30 cellular contexts compared by ENCODE assay signal in the genomic region with DNA sequence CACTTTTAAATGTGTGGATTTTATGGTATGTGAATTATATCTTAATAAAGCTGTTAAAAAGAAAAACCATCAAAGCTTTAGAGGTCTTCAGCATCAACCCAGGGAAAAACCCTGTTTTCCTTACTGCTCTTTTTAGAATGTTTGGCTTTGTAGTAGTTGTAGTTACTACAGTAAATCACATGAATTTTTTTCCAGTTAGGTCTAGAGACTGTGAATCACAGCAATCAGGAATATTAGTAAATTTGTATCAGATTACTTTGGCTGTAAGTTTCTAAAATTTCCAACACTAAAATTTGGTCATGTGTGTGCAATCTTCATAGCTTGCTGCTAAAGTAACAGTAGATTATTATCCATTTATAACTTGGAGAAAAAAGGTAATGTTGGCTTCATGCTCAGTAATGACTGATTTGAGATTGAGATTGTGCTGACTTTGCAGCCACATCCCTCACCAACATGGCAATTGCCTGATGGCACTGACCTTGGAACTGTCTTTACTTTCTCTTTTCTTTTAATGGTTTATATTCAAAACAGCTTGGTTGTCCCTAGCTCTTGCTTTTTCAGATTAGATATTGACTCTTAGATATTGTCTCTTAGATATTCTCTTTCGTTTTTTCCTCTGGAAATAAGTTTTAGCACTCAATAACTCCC. TPM values are rescaled to one million over a fixed set of nuclear protein-coding genes. Genes with fewer than 3 reads are reported as not detected.
DNase-seq lines count a peak whose midpoint lies in the region; ATAC-seq lines count a peak whose summit lies in the region.
"Had no signal": no experiment of that assay in that cellular context is flagged by ENCODE, and none has a peak within 500 bp of the region (broad histone marks: within the 10 kb centered on the region; RNA-seq: fewer than 3 reads in every experiment).

No MANE protein-coding gene starts in this region.

- H3K27me3 Mint-ChIP-seq in activated naive CD8-positive, alpha-beta T cell, result no peaks in the 10 kb centered on the region
- no peaks in the 10 kb centered on the region for H3K27me3 Mint-ChIP-seq in activated naive CD8-positive, alpha-beta T cell treated with anti-CD3 and anti-CD28 coated beads, Interleukin-2, amount 50 U/mL, for 24 hours
- no peaks in the 10 kb centered on the region for H3K27me3 Mint-ChIP-seq in T-cell
- no peaks in the 10 kb centered on the region for H3K27me3 Mint-ChIP-seq in CD4-positive, alpha-beta memory T cell
- H3K27me3 Mint-ChIP-seq: activated CD4-positive, alpha-beta T cell treated with anti-CD3 and anti-CD28 coated beads for 36 hours; CD4-positive, alpha-beta T cell; stimulated activated naive CD8-positive, alpha-beta T cell treated with anti-CD3 and anti-CD28 coated beads, Interleukin-15, Interleukin-2, amounts not matched to agents 100 ng/mL and 50 ng/mL, for 24 hours had no signal

- no peak overlapping the region for H4K12ac ChIP-seq in trophoblast cell (ENCODE audit: low read depth, low read length)

- peak overlapping the region; percentile 22 for H3K27ac Mint-ChIP-seq in activated naive CD8-positive, alpha-beta T cell
- no peak overlapping the region for H3K27ac Mint-ChIP-seq in activated naive CD8-positive, alpha-beta T cell treated with anti-CD3 and anti-CD28 coated beads, Interleukin-2, amount 50 U/mL, for 24 hours
- H3K27ac Mint-ChIP-seq in stimulated activated effector memory CD8-positive, alpha-beta T cell treated with anti-CD3 and anti-CD28 coated beads, Interleukin-12 subunit alpha, Interleukin-12 subunit beta, amount 100 ng/mL, for 72 hours, result peak overlapping the region; percentile 57
- H3K27ac Mint-ChIP-seq in T-cell, result no peak overlapping the region
- H3K27ac Mint-ChIP-seq in CD4-positive, alpha-beta memory T cell, result peak overlapping the region in 2 of 7 donors; percentile 25 to 42
- H3K27ac Mint-ChIP-seq: activated CD4-positive, alpha-beta T cell treated with anti-CD3 and anti-CD28 coated beads for 36 hours; CD4-positive, alpha-beta T cell; neural progenitor cell; stimulated activated naive CD8-positive, alpha-beta T cell treated with anti-CD3 and anti-CD28 coated beads, Interleukin-15, Interleukin-2, amounts not matched to agents 100 ng/mL and 50 ng/mL, for 24 hours had no signal

- POLR2A ChIA-PET in T-cell (lab: Charles Lee), result no interaction called here
- POLR2A ChIA-PET in CD4-positive, alpha-beta memory T cell (lab: Charles Lee; ENCODE audit: partially characterized antibody), result interaction anchor here (0.9 kb wide), 1 partner anchor 66 kb away, joined by 3 read pairs; no protein-coding TSS in a partner anchor

- H3K79me2 ChIP-seq in trophoblast cell (ENCODE audit: control insufficient read depth, insufficient read depth, low read length, poor library complexity), result no peaks in the 10 kb centered on the region

- WGBS in trophoblast cell (ENCODE audit: extremely low coverage, insufficient coverage, insufficient read length), result no CpG with 5 or more reads among the region's 1 CpG

- no peak overlapping the region for H2BK5ac ChIP-seq in trophoblast cell (ENCODE audit: low read depth, low read length, poor library complexity)

- H3K36me3 ChIP-seq in adipocyte (ENCODE audit: control insufficient read depth, insufficient read depth, low read length, severe bottlenecking), result no peaks in the 10 kb centered on the region
- H3K36me3 ChIP-seq in trophoblast cell (ENCODE audit: control insufficient read depth in 1 of 2, insufficient read depth in 2 of 2, low read length in 2 of 2), result no peaks in the 10 kb centered on the region
- no peaks in the 10 kb centered on the region for H3K36me3 ChIP-seq in CD4-positive, alpha-beta memory T cell (ENCODE audit: insufficient read depth, low read length)
- H3K36me3 ChIP-seq: HAP-1, neural progenitor cell, pancreas, Peyer's patch, vagina had no signal

- H3K36me3 Mint-ChIP-seq in activated naive CD8-positive, alpha-beta T cell, result peaks cover 10% of the 10 kb centered on the region
- H3K36me3 Mint-ChIP-seq in activated naive CD8-positive, alpha-beta T cell treated with anti-CD3 and anti-CD28 coated beads, Interleukin-2, amount 50 U/mL, for 24 hours (ENCODE audit: low read depth), result peaks cover 8% of the 10 kb centered on the region
- no peaks in the 10 kb centered on the region for H3K36me3 Mint-ChIP-seq in stimulated activated effector memory CD8-positive, alpha-beta T cell treated with anti-CD3 and anti-CD28 coated beads, Interleukin-12 subunit alpha, Interleukin-12 subunit beta, amount 100 ng/mL, for 72 hours
- peaks cover 5% of the 10 kb centered on the region for H3K36me3 Mint-ChIP-seq in T-cell
- H3K36me3 Mint-ChIP-seq in CD4-positive, alpha-beta memory T cell, result peaks cover 0 to 14% of the 10 kb centered on the region in 2 donors
- H3K36me3 Mint-ChIP-seq: neural progenitor cell had no signal

- H2AK5ac ChIP-seq in trophoblast cell (ENCODE audit: low read length), result no peak overlapping the region

- no peak overlapping the region for H4K8ac ChIP-seq in trophoblast cell (ENCODE audit: low read depth, low read length)

- H3K4me3 ChIP-seq in adipocyte (ENCODE audit: low read length) (no peak overlapping the region), trophoblast cell (ENCODE audit: low read depth, low read length) (no peak overlapping the region)
- H3K4me3 ChIP-seq in CD4-positive, alpha-beta memory T cell (ENCODE audit: low read length in 2 of 2), result no peak overlapping the region
- H3K4me3 ChIP-seq: HAP-1, neural progenitor cell, pancreas, Peyer's patch, smooth muscle cell, vagina had no signal

- no peak overlapping the region for H2AFZ ChIP-seq in trophoblast cell (ENCODE audit: insufficient read depth, low read length, poor library complexity)
- H2AFZ ChIP-seq: neural progenitor cell had no signal

- no peak overlapping the region for H3K18ac ChIP-seq in trophoblast cell (ENCODE audit: low read length)

- H3K27ac ChIP-seq in trophoblast cell (ENCODE audit: low read depth, low read length), result no peak overlapping the region
- no peak overlapping the region for H3K27ac ChIP-seq in CD4-positive, alpha-beta memory T cell (ENCODE audit: low read depth, low read length)
- H3K27ac ChIP-seq: foreskin keratinocyte, neural progenitor cell, pancreas, vagina, VCaP had no signal

- H4K91ac ChIP-seq in trophoblast cell (ENCODE audit: low read depth, low read length), result no peak overlapping the region

- no peaks in the 10 kb centered on the region for H3K27me3 ChIP-seq in adipocyte (replicated peaks; ENCODE audit: control insufficient read depth, insufficient read depth, low read length)
- no peaks in the 10 kb centered on the region for H3K27me3 ChIP-seq in trophoblast cell (ENCODE audit: insufficient read depth, low read length)
- no peaks in the 10 kb centered on the region for H3K27me3 ChIP-seq in CD4-positive, alpha-beta memory T cell (ENCODE audit: insufficient read depth, low read length)
- H3K27me3 ChIP-seq: foreskin keratinocyte, neural progenitor cell, pancreas, Peyer's patch, vagina had no signal

- H3K4me1 Mint-ChIP-seq in activated naive CD8-positive, alpha-beta T cell (ENCODE audit: low read depth), result peaks cover 68% of the 10 kb centered on the region
- H3K4me1 Mint-ChIP-seq in activated naive CD8-positive, alpha-beta T cell treated with anti-CD3 and anti-CD28 coated beads, Interleukin-2, amount 50 U/mL, for 24 hours, result peaks cover 48% of the 10 kb centered on the region
- H3K4me1 Mint-ChIP-seq in stimulated activated effector memory CD8-positive, alpha-beta T cell treated with anti-CD3 and anti-CD28 coated beads, Interleukin-12 subunit alpha, Interleukin-12 subunit beta, amount 100 ng/mL, for 72 hours, result peaks cover 31% of the 10 kb centered on the region
- H3K4me1 Mint-ChIP-seq in T-cell, result peaks cover 41 to 51% (median 45%) of the 10 kb centered on the region in 3 donors
- peaks cover 22 to 25% (median 22%) of the 10 kb centered on the region in 4 donors for H3K4me1 Mint-ChIP-seq in CD4-positive, alpha-beta memory T cell

- H3K79me1 ChIP-seq in trophoblast cell (ENCODE audit: low read length), result no peaks in the 10 kb centered on the region

- no peak for ATAC-seq in activated naive CD8-positive, alpha-beta T cell treated with anti-CD3 and anti-CD28 coated beads, Interleukin-2, amount 50 U/mL, for 24 hours
- peak; percentile 46 for ATAC-seq in left colon
- ATAC-seq in stimulated activated effector memory CD8-positive, alpha-beta T cell treated with anti-CD3 and anti-CD28 coated beads, Interleukin-12 subunit alpha, Interleukin-12 subunit beta, amount 100 ng/mL, for 72 hours, result no peak
- no peak for ATAC-seq in T-cell (replicated peaks in 1 of 4)

- H3K9me3 Mint-ChIP-seq in activated naive CD8-positive, alpha-beta T cell (ENCODE audit: low read depth), result no peaks in the 10 kb centered on the region
- H3K9me3 Mint-ChIP-seq in activated naive CD8-positive, alpha-beta T cell treated with anti-CD3 and anti-CD28 coated beads, Interleukin-2, amount 50 U/mL, for 24 hours, result peaks cover 3% of the 10 kb centered on the region
- no peaks in the 10 kb centered on the region for H3K9me3 Mint-ChIP-seq in stimulated activated effector memory CD8-positive, alpha-beta T cell treated with anti-CD3 and anti-CD28 coated beads, Interleukin-12 subunit alpha, Interleukin-12 subunit beta, amount 100 ng/mL, for 72 hours
- no peaks in the 10 kb centered on the region for H3K9me3 Mint-ChIP-seq in T-cell
- no peaks in the 10 kb centered on the region for H3K9me3 Mint-ChIP-seq in CD4-positive, alpha-beta memory T cell
- H3K9me3 Mint-ChIP-seq: CD4-positive, alpha-beta T cell; neural progenitor cell; stimulated activated naive CD8-positive, alpha-beta T cell treated with anti-CD3 and anti-CD28 coated beads, Interleukin-15, Interleukin-2, amounts not matched to agents 100 ng/mL and 50 ng/mL, for 24 hours had no signal

- CTCF ChIA-PET in T-cell (lab: Charles Lee), result interaction anchor here (0.6 to 1.4 kb wide), 2 partner anchors 160 to 223 kb away, joined by 3 to 11 read pairs; no protein-coding TSS in a partner anchor
- CTCF ChIA-PET in CD4-positive, alpha-beta memory T cell (lab: Charles Lee; ENCODE audit: partially characterized antibody), result no interaction called here

- intact Hi-C loops in left colon (cut with DNase I, micrococcal nuclease), result no loop called here
- intact Hi-C loops in CD4-positive, alpha-beta memory T cell (cut with micrococcal nuclease), result no loop called here

- no peak overlapping the region for H2BK120ac ChIP-seq in trophoblast cell (ENCODE audit: insufficient read depth, low read length, poor library complexity)

- no peak overlapping the region for H2BK12ac ChIP-seq in trophoblast cell (ENCODE audit: low read length)

- H3K4ac ChIP-seq in trophoblast cell (ENCODE audit: low read depth, low read length), result no peak overlapping the region

- no peak overlapping the region for H3K14ac ChIP-seq in trophoblast cell (ENCODE audit: low read length)

- no peak overlapping the region for H3K4me2 ChIP-seq in trophoblast cell (ENCODE audit: low read length)
- H3K4me2 ChIP-seq: neural progenitor cell, smooth muscle cell had no signal

- no peak for DNase-seq in activated naive CD8-positive, alpha-beta T cell treated with anti-CD3 and anti-CD28 coated beads, Interleukin-2, amount 50 U/mL, for 24 hours
- peak; percentile 19 for DNase-seq in adipocyte (ENCODE audit: low read depth)
- DNase-seq in left colon, result no peak
- DNase-seq in stimulated activated effector memory CD8-positive, alpha-beta T cell treated with anti-CD3 and anti-CD28 coated beads, Interleukin-12 subunit alpha, Interleukin-12 subunit beta, amount 100 ng/mL, for 72 hours (ENCODE audit: low spot score in 2 of 2), result no peak
- DNase-seq in T-cell, result no peak
- DNase-seq in trophoblast cell, result no peak
- DNase-seq in CD4-positive, alpha-beta memory T cell, result no peak
- DNase-seq: activated CD4-positive, alpha-beta T cell treated with anti-CD3 and anti-CD28 coated beads for 36 hours; CD4-positive, alpha-beta T cell; cortex of kidney; EL; foreskin keratinocyte; head of caudate nucleus; kidney glomerular epithelial cell; NCI-H146; NCI-H345; NCI-H748 treated with DMSO at 0.1 percent for 48 hours; pancreas; retina; SHP77 treated with DMSO at 0.1 percent for 48 hours; SW 1271; T1000 had no signal

- H3K9me3 ChIP-seq in adipocyte (ENCODE audit: control insufficient read depth, low read length) (no peaks in the 10 kb centered on the region), trophoblast cell (ENCODE audit: insufficient read depth, low read depth, low read length) (no peaks in the 10 kb centered on the region)
- no peaks in the 10 kb centered on the region for H3K9me3 ChIP-seq in CD4-positive, alpha-beta memory T cell (ENCODE audit: control insufficient read depth in 1 of 2, low read length in 2 of 2)
- H3K9me3 ChIP-seq: HAP-1, pancreas, Peyer's patch, vagina had no signal

- no peak overlapping the region for H3K23ac ChIP-seq in trophoblast cell (ENCODE audit: low read length)

- H3K4me1 ChIP-seq in adipocyte (ENCODE audit: control insufficient read depth, insufficient read depth, low read length) (peaks cover 18% of the 10 kb centered on the region), trophoblast cell (ENCODE audit: control insufficient read depth in 1 of 2, insufficient read depth in 2 of 2, low read length in 2 of 2) (no peaks in the 10 kb centered on the region)
- peaks cover 14% of the 10 kb centered on the region for H3K4me1 ChIP-seq in CD4-positive, alpha-beta memory T cell (ENCODE audit: insufficient read depth, low read length)
- H3K4me1 ChIP-seq: foreskin keratinocyte, neural progenitor cell had no signal

- H3K4me3 Mint-ChIP-seq in activated naive CD8-positive, alpha-beta T cell, result no peak overlapping the region
- no peak overlapping the region for H3K4me3 Mint-ChIP-seq in activated naive CD8-positive, alpha-beta T cell treated with anti-CD3 and anti-CD28 coated beads, Interleukin-2, amount 50 U/mL, for 24 hours
- no peak overlapping the region for H3K4me3 Mint-ChIP-seq in stimulated activated effector memory CD8-positive, alpha-beta T cell treated with anti-CD3 and anti-CD28 coated beads, Interleukin-12 subunit alpha, Interleukin-12 subunit beta, amount 100 ng/mL, for 72 hours
- no peak overlapping the region for H3K4me3 Mint-ChIP-seq in T-cell
- no peak overlapping the region for H3K4me3 Mint-ChIP-seq in CD4-positive, alpha-beta memory T cell
- H3K4me3 Mint-ChIP-seq: activated CD4-positive, alpha-beta T cell treated with anti-CD3 and anti-CD28 coated beads for 36 hours; CD4-positive, alpha-beta T cell; neural progenitor cell; stimulated activated naive CD8-positive, alpha-beta T cell treated with anti-CD3 and anti-CD28 coated beads, Interleukin-15, Interleukin-2, amounts not matched to agents 100 ng/mL and 50 ng/mL, for 24 hours had no signal

- H3K9ac ChIP-seq in adipocyte (ENCODE audit: low read length) (no peak overlapping the region), trophoblast cell (ENCODE audit: low read length) (no peak overlapping the region)
- H3K9ac ChIP-seq: neural progenitor cell had no signal

RNA-seq across cellular contexts. Expression of a gene that starts 41.1 kb away (rescaled TPM):
- total RNA-seq in left colon, result 10 to 100 TPM; 18.0 to 20.6 TPM
- total RNA-seq in T-cell, result 10 to 100 TPM; 13.8 to 33.0 (median 19.6) TPM
- polyA plus RNA-seq in trophoblast cell (2013), result 10.4 and 10.6 TPM in 2 replicates
- 10 to 100 TPM; 11.5 to 14.1 TPM for total RNA-seq in CD4-positive, alpha-beta memory T cell
- 10 to 100 TPM in 1 of 2 donors, 1 to 10 TPM in 1; 6.1 to 24.9 TPM for polyA plus RNA-seq in CD4-positive, alpha-beta memory T cell

Comparison
In these comparisons a context has a peak if more than half of its experiments do, and no peak if none do; other contexts are left out.
1. H3K27ac Mint-ChIP-seq: peak in activated naive CD8-positive, alpha-beta T cell (single experiment) and stimulated activated effector memory CD8-positive, alpha-beta T cell treated with anti-CD3 and anti-CD28 coated beads, Interleukin-12 subunit alpha, Interleukin-12 subunit beta, amount 100 ng/mL, for 72 hours (single experiment); none in activated naive CD8-positive, alpha-beta T cell treated with anti-CD3 and anti-CD28 coated beads, Interleukin-2, amount 50 U/mL, for 24 hours (single experiment) and T-cell (0 of 2).